7 cellular contexts compared by ENCODE assay signal in the genomic region with DNA sequence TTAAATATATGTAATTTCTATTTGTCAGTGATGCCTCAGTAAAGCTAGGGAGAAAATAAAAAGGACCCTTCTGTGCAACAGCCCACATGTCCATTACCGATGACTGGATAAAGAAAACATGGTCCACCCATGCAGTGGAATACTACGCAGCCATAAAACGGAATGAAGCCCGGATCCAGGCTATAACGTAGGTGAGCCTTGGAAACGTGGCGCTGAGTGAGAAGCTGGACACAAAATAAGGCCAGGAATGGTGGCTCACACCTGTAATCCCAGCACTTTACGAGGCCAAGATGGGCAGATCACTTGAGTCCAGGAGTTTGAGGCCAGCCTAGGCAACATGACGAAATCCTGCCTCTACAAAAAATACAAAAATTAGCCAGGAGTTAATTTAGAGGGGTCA.
DNase-seq lines count a peak whose midpoint lies in the region; FAIRE-seq and TF ChIP-seq lines count a peak whose summit lies in the region.
"Not testable (repeated sequence)": the region's sequence is repeated elsewhere in the genome, so short reads cannot be mapped to it uniquely, and the experiment has no call there.

No MANE protein-coding gene starts in this region.

- not testable (repeated sequence) for TF ChIP-seq CTCF in Peyer's patch (IDR thresholded peaks at IDR 0.05); kidney (IDR thresholded peaks at IDR 0.05; ENCODE audit: borderline replicate concordance, extremely low read depth, insufficient read depth); type B pancreatic cell (conservative IDR thresholded peaks at IDR 0.05)

- not testable (repeated sequence) for H3K27ac Mint-ChIP-seq in activated T-helper 2 cell treated with anti-CD3 and anti-CD28 coated beads, Interferon-gamma antibody, Interleukin-2, Interleukin-4, amounts not matched to agents 10 μg/mL and 5 μg/mL and 100 μg/mL, durations not matched to agents 14 hours and 24 hours and 36 hours; type B pancreatic cell
- peak overlapping the region; percentile 93 for H3K27ac Mint-ChIP-seq in dendritic cell treated with granulocyte-macrophage colony-stimulating factor and Interleukin-4, amounts not matched to agents 40 ng/mL and 50 ng/mL, for 4 days

- H3K4me3 Mint-ChIP-seq in activated T-helper 2 cell treated with anti-CD3 and anti-CD28 coated beads, Interferon-gamma antibody, Interleukin-2, Interleukin-4, amounts not matched to agents 10 μg/mL and 5 μg/mL and 100 μg/mL, durations not matched to agents 14 hours and 24 hours and 36 hours (ENCODE audit: low read depth); dendritic cell treated with granulocyte-macrophage colony-stimulating factor and Interleukin-4, amounts not matched to agents 40 ng/mL and 50 ng/mL, for 4 days; type B pancreatic cell: not testable (repeated sequence)

- not testable (repeated sequence) for H3K36me3 Mint-ChIP-seq in activated T-helper 2 cell treated with anti-CD3 and anti-CD28 coated beads, Interferon-gamma antibody, Interleukin-2, Interleukin-4, amounts not matched to agents 10 μg/mL and 5 μg/mL and 100 μg/mL, durations not matched to agents 14 hours and 24 hours and 36 hours (ENCODE audit: low read depth); type B pancreatic cell
- peaks cover 14% of the 10 kb centered on the region for H3K36me3 Mint-ChIP-seq in dendritic cell treated with granulocyte-macrophage colony-stimulating factor and Interleukin-4, amounts not matched to agents 40 ng/mL and 50 ng/mL, for 4 days (ENCODE audit: low read depth)

- not testable (repeated sequence) for TF ChIP-seq POLR2A in Peyer's patch (IDR thresholded peaks at IDR 0.05)

- H3K27ac ChIP-seq in Peyer's patch; kidney (ENCODE audit: low read depth in 2 of 2, low read length in 2 of 2): not testable (repeated sequence)

- H3K4me3 ChIP-seq in H7 (ENCODE audit: insufficient read depth, low read depth, low read length); Peyer's patch; kidney (ENCODE audit: low read length in 2 of 2): not testable (repeated sequence)

- not testable (repeated sequence) for H3K27me3 ChIP-seq in H7 (ENCODE audit: control insufficient read depth, insufficient read depth, low read length); Peyer's patch

- not testable (repeated sequence) for FAIRE-seq in kidney (lab: Jason Lieb, UNC)

- not testable (repeated sequence) for H3K36me3 ChIP-seq in H7 (replicated peaks; ENCODE audit: control insufficient read depth, insufficient read depth, low read length); Peyer's patch; kidney (ENCODE audit: control insufficient read depth in 1 of 2, insufficient read depth in 2 of 2, low read length in 2 of 2)

- H3K4me1 ChIP-seq in Peyer's patch; kidney (ENCODE audit: control insufficient read depth in 1 of 2, insufficient read depth in 1 of 2, low read depth in 1 of 2, low read length in 2 of 2): not testable (repeated sequence)

- DNase-seq in H7 (peak; percentile 2), Peyer's patch (peak; percentile 1 to 11 (median 4)), kidney (peak; percentile 3), mesenteric fat pad (ENCODE audit: low spot score) (peak; percentile 53), type B pancreatic cell (ENCODE audit: extremely low spot score, unreplicated experiment) (peak; percentile 11)
- peak; percentile 4 for DNase-seq in activated T-helper 2 cell treated with anti-CD3 and anti-CD28 coated beads, Interferon-gamma antibody, Interleukin-2, Interleukin-4, amounts not matched to agents 10 μg/mL and 5 μg/mL and 100 μg/mL, durations not matched to agents 14 hours and 24 hours and 36 hours (ENCODE audit: low spot score)

- H3K4me1 Mint-ChIP-seq in activated T-helper 2 cell treated with anti-CD3 and anti-CD28 coated beads, Interferon-gamma antibody, Interleukin-2, Interleukin-4, amounts not matched to agents 10 μg/mL and 5 μg/mL and 100 μg/mL, durations not matched to agents 14 hours and 24 hours and 36 hours (ENCODE audit: low read depth); type B pancreatic cell (ENCODE audit: unreplicated experiment): not testable (repeated sequence)
- H3K4me1 Mint-ChIP-seq in dendritic cell treated with granulocyte-macrophage colony-stimulating factor and Interleukin-4, amounts not matched to agents 40 ng/mL and 50 ng/mL, for 4 days (ENCODE audit: low read depth) = peaks cover 79% of the 10 kb centered on the region

- H3K9ac ChIP-seq in kidney (ENCODE audit: low read length in 2 of 2) = not testable (repeated sequence)

- intact Hi-C loops in activated T-helper 2 cell treated with anti-CD3 and anti-CD28 coated beads, Interferon-gamma antibody, Interleukin-2, Interleukin-4, amounts not matched to agents 10 μg/mL and 5 μg/mL and 100 μg/mL, durations not matched to agents 14 hours and 24 hours and 36 hours (cut with micrococcal nuclease); dendritic cell treated with granulocyte-macrophage colony-stimulating factor and Interleukin-4, amounts not matched to agents 40 ng/mL and 50 ng/mL, for 4 days (cut with micrococcal nuclease); kidney (cut with DNase I): not testable (repeated sequence)

- not testable (repeated sequence) for H3K9me3 Mint-ChIP-seq in activated T-helper 2 cell treated with anti-CD3 and anti-CD28 coated beads, Interferon-gamma antibody, Interleukin-2, Interleukin-4, amounts not matched to agents 10 μg/mL and 5 μg/mL and 100 μg/mL, durations not matched to agents 14 hours and 24 hours and 36 hours; dendritic cell treated with granulocyte-macrophage colony-stimulating factor and Interleukin-4, amounts not matched to agents 40 ng/mL and 50 ng/mL, for 4 days; type B pancreatic cell

- not testable (repeated sequence) for H3K27me3 Mint-ChIP-seq in activated T-helper 2 cell treated with anti-CD3 and anti-CD28 coated beads, Interferon-gamma antibody, Interleukin-2, Interleukin-4, amounts not matched to agents 10 μg/mL and 5 μg/mL and 100 μg/mL, durations not matched to agents 14 hours and 24 hours and 36 hours (ENCODE audit: low read depth); dendritic cell treated with granulocyte-macrophage colony-stimulating factor and Interleukin-4, amounts not matched to agents 40 ng/mL and 50 ng/mL, for 4 days; type B pancreatic cell

- H3K9me3 ChIP-seq in Peyer's patch; kidney (ENCODE audit: control insufficient read depth in 1 of 2, low read length in 2 of 2): not testable (repeated sequence)

Comparison
In these comparisons a context has a peak if more than half of its experiments do, and no peak if none do; other contexts are left out.
1. DNase-seq: peak in every context shown above with its lines; median percentile 53 in mesenteric fat pad; 11 in type B pancreatic cell; 4 in Peyer's patch; 4 in activated T-helper 2 cell treated with anti-CD3 and anti-CD28 coated beads, Interferon-gamma antibody, Interleukin-2, Interleukin-4, amounts not matched to agents 10 μg/mL and 5 μg/mL and 100 μg/mL, durations not matched to agents 14 hours and 24 hours and 36 hours; 3 in kidney; 2 in H7.